ENCODE assay signal across 8 cellular contexts in genomic region chr15:41230345-41230649, GRCh38. TPM values are rescaled to one million over a fixed set of nuclear protein-coding genes. Genes with fewer than 3 reads are reported as not detected.
DNase-seq lines count a peak whose midpoint lies in the region; ATAC-seq and TF ChIP-seq lines count a peak whose summit lies in the region.

No MANE protein-coding gene starts in this region.

- H3K36me3 ChIP-seq in Caco-2 (ENCODE audit: control insufficient read depth, insufficient read depth, low read length) (no peaks in the 10 kb centered on the region), Peyer's patch (no peaks in the 10 kb centered on the region), parathyroid adenoma (ENCODE audit: control insufficient read depth, insufficient read depth, low read length) (no peaks in the 10 kb centered on the region)

- H3K27ac Mint-ChIP-seq in Caco-2 (ENCODE audit: unreplicated experiment) = peak overlapping the region; percentile 91

- no peak for ATAC-seq in esophagus mucosa

- H3K4me1 ChIP-seq in Caco-2 (peaks cover 6% of the 10 kb centered on the region; the same call in 1 of the 2 replicates), Peyer's patch (peaks cover 0 to 25% (median 4%) of the 10 kb centered on the region in 4 donors), parathyroid adenoma (no peaks in the 10 kb centered on the region)

- H3K79me2 ChIP-seq in parathyroid adenoma = no peaks in the 10 kb centered on the region

- no peak overlapping the region for H3K9ac ChIP-seq in parathyroid adenoma

- POLR2A ChIA-PET in Caco-2 (lab: Charles Lee) = interaction anchor here (0.5 to 0.6 kb wide), 2 partner anchors 115 to 182 kb away, joined by 3 to 7 read pairs; no protein-coding TSS in a partner anchor

- BruUV-seq in Caco-2 (replicated peaks; lab: Mats Ljungman, UMichigan) = TSS peak; percentile 72

- H3K27me3 ChIP-seq in Caco-2 (replicated peaks; ENCODE audit: control insufficient read depth, insufficient read depth, low read length) (no peaks in the 10 kb centered on the region), Peyer's patch (no peaks in the 10 kb centered on the region), parathyroid adenoma (ENCODE audit: control insufficient read depth, insufficient read depth, low read length) (no peaks in the 10 kb centered on the region)

- H3K4me2 ChIP-seq in parathyroid adenoma (ENCODE audit: low read length) = peak overlapping the region; percentile 93

- no peak for DNase-seq in Caco-2
- no peak for DNase-seq in Peyer's patch
- DNase-seq in epithelial cell of esophagus (ENCODE audit: low read depth) = no peak
- DNase-seq in NCI-H187 treated with DMSO at 0.1 percent for 48 hours (lab: John Stamatoyannopoulos, UW) = no peak
- no peak for DNase-seq in effector CD4-positive, alpha-beta T cell
- DNase-seq in NCI-H2081 (lab: John Stamatoyannopoulos, UW) = no peak

- H3K27ac ChIP-seq in Peyer's patch = peak overlapping the region in 3 of 4 donors; percentile 86 to 90 (median 88)
- peak overlapping the region; percentile 78 for H3K27ac ChIP-seq in parathyroid adenoma

- peak overlapping the region; percentile 68 for H3K4me3 ChIP-seq in Caco-2 (ENCODE audit: low read depth, low read length)
- H3K4me3 ChIP-seq in Peyer's patch = peak overlapping the region; percentile 57 to 83 (median 70)
- peak overlapping the region; percentile 97 for H3K4me3 ChIP-seq in epithelial cell of esophagus (ENCODE audit: low read length)
- peak overlapping the region; percentile 94 for H3K4me3 ChIP-seq in parathyroid adenoma (ENCODE audit: low read depth, low read length)

- H3K4me3 Mint-ChIP-seq in Caco-2 (ENCODE audit: unreplicated experiment) = peak overlapping the region; percentile 85

- intact Hi-C loops in Caco-2 (cut with micrococcal nuclease; ENCODE audit: unreplicated experiment) = loop anchor here (2.0 to 5.0 kb wide), 3 partner anchors 19 to 113 kb away; partner anchors contain the start of gene INO80

- peak overlapping the region; percentile 76 for H2AFZ ChIP-seq in parathyroid adenoma

- H3K9me3 Mint-ChIP-seq in Caco-2 (ENCODE audit: unreplicated experiment) = no peaks in the 10 kb centered on the region

- H3K9me3 ChIP-seq in Caco-2 (no peaks in the 10 kb centered on the region; the same call in 1 of the 2 replicates), Peyer's patch (no peaks in the 10 kb centered on the region), parathyroid adenoma (ENCODE audit: control insufficient read depth, low read length) (no peaks in the 10 kb centered on the region)

- CTCF ChIA-PET in Caco-2 (lab: Charles Lee) = interaction anchor here (1.1 to 1.5 kb wide), 2 partner anchors 102 to 300 kb away, joined by 4 to 7 read pairs; partner anchors contain the start of genes NUSAP1 and OIP5

- peaks cover 21% of the 10 kb centered on the region for H3K36me3 Mint-ChIP-seq in Caco-2 (ENCODE audit: insufficient read depth, unreplicated experiment)

- TF ChIP-seq POLR2A in Peyer's patch (IDR thresholded peaks at IDR 0.05) = no peak

- no peak for TF ChIP-seq CTCF in Caco-2 (IDR thresholded peaks at IDR 0.05; ENCODE audit: insufficient read depth in 1 of 2, low read depth in 1 of 2, low read length in 1 of 2, severe bottlenecking in 1 of 2, unreplicated experiment in 1 of 2)
- no peak for TF ChIP-seq CTCF in Peyer's patch (IDR thresholded peaks at IDR 0.05)
- no peak for TF ChIP-seq CTCF in epithelial cell of esophagus (IDR thresholded peaks at IDR 0.05; ENCODE audit: insufficient read depth, low read depth, low read length, missing control alignments)
- no peak for TF ChIP-seq CTCF in parathyroid adenoma (IDR thresholded peaks at IDR 0.05)

- no peaks in the 10 kb centered on the region for H3K4me1 Mint-ChIP-seq in Caco-2 (ENCODE audit: low read depth, unreplicated experiment)

- no peaks in the 10 kb centered on the region for H3K27me3 Mint-ChIP-seq in Caco-2 (ENCODE audit: insufficient read depth, unreplicated experiment)

RNA-seq across cellular contexts. Expression of gene EXD1, which starts 0.3 kb away (rescaled TPM):
- total RNA-seq in Caco-2 (2022) (not detected in 2 replicates), Peyer's patch (not detected), esophagus mucosa (not detected)

RNA-seq across cellular contexts. Expression of gene CHP1, which starts 0.8 kb away (rescaled TPM):
- 129 and 139 TPM in 2 replicates for total RNA-seq in Caco-2 (2022)
- total RNA-seq in Peyer's patch = 100 to 1,000 TPM; 107 to 534 (median 405) TPM
- 138 TPM for total RNA-seq in esophagus mucosa
